15 cellular contexts compared by ENCODE assay signal in the genomic region with DNA sequence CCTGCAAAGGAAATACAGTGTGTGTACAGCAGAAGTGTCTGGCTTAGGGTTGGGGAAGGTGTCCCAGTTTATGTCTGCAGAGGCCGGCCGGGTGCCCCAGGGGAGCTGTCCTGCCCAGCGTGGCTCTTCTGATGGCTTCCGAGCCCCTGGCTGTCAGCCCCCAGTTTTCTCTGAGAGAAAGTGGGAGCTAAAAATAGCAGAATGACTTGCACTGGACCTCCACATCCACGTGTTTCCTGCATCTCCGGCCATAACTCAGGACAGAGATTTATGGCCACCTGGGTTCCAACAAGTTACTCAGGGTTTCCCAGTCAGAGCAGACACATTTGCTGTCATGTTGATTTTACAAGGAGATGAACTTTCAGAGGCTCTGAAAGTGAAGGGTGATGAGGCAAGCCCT.
DNase-seq lines count a peak whose midpoint lies in the region; ATAC-seq, FAIRE-seq and TF ChIP-seq lines count a peak whose summit lies in the region.
"Had no signal": no experiment of that assay in that cellular context is flagged by ENCODE, and none has a peak within 500 bp of the region (broad histone marks: within the 10 kb centered on the region; RNA-seq: fewer than 3 reads in every experiment).

No MANE protein-coding gene starts in this region.

- H3K79me2 ChIP-seq in GM23338 (replicated peaks; ENCODE audit: insufficient read depth) (no peaks in the 10 kb centered on the region), astrocyte (ENCODE audit: insufficient read depth, low read length) (no peaks in the 10 kb centered on the region)

- TF ChIP-seq CTCF in GM23338 (conservative IDR thresholded peaks at IDR 0.05; ENCODE audit: low read depth in 2 of 2) (no peak), astrocyte (IDR thresholded peaks at IDR 0.05; ENCODE audit: insufficient read depth, low read depth, low read length) (no peak), lower leg skin (IDR thresholded peaks at IDR 0.05) (no peak)

- H3K27me3 Mint-ChIP-seq in GM23338 (ENCODE audit: insufficient read depth, low read depth, poor library complexity) = peaks cover 11% of the 10 kb centered on the region
- peaks cover 2% of the 10 kb centered on the region for H3K27me3 Mint-ChIP-seq in astrocyte (ENCODE audit: low read depth, unreplicated experiment)

- H3K36me3 ChIP-seq in GM23338 (ENCODE audit: insufficient read depth) = no peaks in the 10 kb centered on the region
- no peaks in the 10 kb centered on the region for H3K36me3 ChIP-seq in astrocyte (ENCODE audit: insufficient read depth, low read length)
- no peaks in the 10 kb centered on the region for H3K36me3 ChIP-seq in iPS-18a (ENCODE audit: control insufficient read depth, low read depth, low read length)

- ATAC-seq in GM23338 (no peak), HG03342 (IDR thresholded peaks at IDR 0.05; ENCODE audit: unreplicated experiment) (no peak)
- ATAC-seq: activated CD8-positive, alpha-beta T cell treated with anti-CD3 and anti-CD28 coated beads, Interleukin-2, amount 10 ng/mL, durations not matched to agents 7 days and 5 days had no signal

- H3K36me3 Mint-ChIP-seq in GM23338 (ENCODE audit: low read depth) = no peaks in the 10 kb centered on the region
- H3K36me3 Mint-ChIP-seq in astrocyte (ENCODE audit: low read depth, unreplicated experiment) = peaks cover 9% of the 10 kb centered on the region

- H4K20me1 ChIP-seq in GM23338 (replicated peaks; ENCODE audit: insufficient read depth) (no peaks in the 10 kb centered on the region), astrocyte (ENCODE audit: insufficient read depth, low read length) (no peaks in the 10 kb centered on the region)

- no peak overlapping the region for H2AFZ ChIP-seq in GM23338
- H2AFZ ChIP-seq in astrocyte (ENCODE audit: low read depth, low read length) = peak overlapping the region; percentile 27

- no peaks in the 10 kb centered on the region for H3K9me3 ChIP-seq in astrocyte (ENCODE audit: insufficient read depth, low read depth, low read length)
- H3K9me3 ChIP-seq in iPS-18a (ENCODE audit: control insufficient read depth, low read depth, low read length) = no peaks in the 10 kb centered on the region

- no peak for DNase-seq in GM23338 (ENCODE audit: low spot score)
- DNase-seq in astrocyte (ENCODE audit: low read depth) = peak; percentile 28
- DNase-seq in retina = peak; percentile 53
- no peak for DNase-seq in GM19239 (ENCODE audit: insufficient read length, low spot score)
- no peak for DNase-seq in HuH-7.5 (ENCODE audit: low spot score)
- DNase-seq in lower leg skin (ENCODE audit: low spot score in 2 of 2) = no peak
- DNase-seq: activated CD8-positive, alpha-beta T cell treated with anti-CD3 and anti-CD28 coated beads, Interleukin-2, amount 10 ng/mL, durations not matched to agents 7 days and 5 days; activated naive CD4-positive, alpha-beta T cell; central memory CD4-positive, alpha-beta T cell; NCI-H1436 treated with DMSO at 0.1 percent for 48 hours; NCI-H510A treated with DMSO at 0.1 percent for 48 hours; stimulated activated CD4-positive, alpha-beta T cell treated with anti-CD3 and anti-CD28 coated beads, Interleukin-1b, Interleukin-23, amount 100 ng/mL, for 48 hours had no signal

- intact Hi-C loops in lower leg skin (cut with DNase I; ENCODE audit: low total_unique reads) = no loop called here

- H3K27ac Mint-ChIP-seq in GM23338 (peak overlapping the region; percentile 59; the same call in 1 of the 2 replicates), astrocyte (ENCODE audit: unreplicated experiment) (no peak overlapping the region)
- H3K27ac Mint-ChIP-seq: activated CD8-positive, alpha-beta T cell treated with anti-CD3 and anti-CD28 coated beads, Interleukin-2, amount 10 ng/mL, durations not matched to agents 7 days and 5 days; B cell had no signal

- TF ChIP-seq POLR2A in lower leg skin (IDR thresholded peaks at IDR 0.05) = no peak

- 3 to 9% methylated on average over 6 of the region's 6 CpGs for WGBS in lower leg skin, 2 donors

- H3K27ac ChIP-seq in GM23338 (ENCODE audit: low read depth) (peak overlapping the region; percentile 45; the same call in 1 of the 2 replicates), astrocyte (ENCODE audit: low read depth, low read length) (peak overlapping the region; percentile 54), iPS-18a (ENCODE audit: low read length) (no peak overlapping the region)

- no peak overlapping the region for H3K4me3 Mint-ChIP-seq in GM23338
- H3K4me3 Mint-ChIP-seq in astrocyte (ENCODE audit: unreplicated experiment) = no peak overlapping the region
- H3K4me3 Mint-ChIP-seq: activated CD8-positive, alpha-beta T cell treated with anti-CD3 and anti-CD28 coated beads, Interleukin-2, amount 10 ng/mL, durations not matched to agents 7 days and 5 days; B cell had no signal

- H3K4me1 ChIP-seq in GM23338 (ENCODE audit: insufficient read depth) (peaks cover 29% of the 10 kb centered on the region), astrocyte (ENCODE audit: insufficient read depth, low read length) (peaks cover 25% of the 10 kb centered on the region), iPS-18a (ENCODE audit: control insufficient read depth, low read depth, low read length) (peaks cover 25% of the 10 kb centered on the region)

- H3K9ac ChIP-seq in astrocyte (ENCODE audit: low read length) (peak overlapping the region; percentile 38), iPS-18a (ENCODE audit: low read length) (peak overlapping the region; percentile 54)

- FAIRE-seq in astrocyte (lab: Jason Lieb, UNC) = no peak
- FAIRE-seq in GM19239 (lab: Jason Lieb, UNC) = no peak

- H3K4me3 ChIP-seq in GM23338 (peak overlapping the region; percentile 26; the same call in 1 of the 2 replicates), astrocyte (ENCODE audit: insufficient read depth, low read depth, low read length) (no peak overlapping the region), iPS-18a (ENCODE audit: low read length) (peak overlapping the region; percentile 51), lower leg skin (ENCODE audit: low read depth, poor library complexity, severe bottlenecking) (no peak overlapping the region)

- peaks cover 50% of the 10 kb centered on the region for H3K4me1 Mint-ChIP-seq in GM23338
- peaks cover 24% of the 10 kb centered on the region for H3K4me1 Mint-ChIP-seq in astrocyte (ENCODE audit: low read depth, unreplicated experiment)
- H3K4me1 Mint-ChIP-seq: B cell had no signal

- H3K27me3 ChIP-seq in GM23338 (ENCODE audit: insufficient read depth) (no peaks in the 10 kb centered on the region), astrocyte (ENCODE audit: insufficient read depth, low read length) (no peaks in the 10 kb centered on the region), iPS-18a (ENCODE audit: control insufficient read depth, insufficient read depth, low read length) (no peaks in the 10 kb centered on the region)

- peak overlapping the region; percentile 42 for H3K4me2 ChIP-seq in GM23338
- H3K4me2 ChIP-seq in astrocyte (ENCODE audit: low read length) = peak overlapping the region; percentile 80

- no peaks in the 10 kb centered on the region for H3F3A ChIP-seq in GM23338 (replicated peaks; ENCODE audit: low read depth)

- H3K9me2 ChIP-seq in GM23338 (ENCODE audit: insufficient read depth) = no peaks in the 10 kb centered on the region

- no peaks in the 10 kb centered on the region; the same call in 2 of the 3 replicates for H3K9me3 Mint-ChIP-seq in GM23338
- H3K9me3 Mint-ChIP-seq in astrocyte (ENCODE audit: unreplicated experiment) = no peaks in the 10 kb centered on the region

TF ChIP-seq in GM23338, 12 proteins besides CTCF, POLR2A, EP300 and RAD21:
- no peak for TF ChIP-seq NANOG (IDR thresholded peaks at IDR 0.05; ENCODE audit: borderline replicate concordance)

Comparison
In these comparisons a context has a peak if more than half of its experiments do, and no peak if none do; other contexts are left out.
1. DNase-seq: peak in astrocyte (single experiment) and retina (single experiment); none in GM23338 (single experiment), GM19239 (single experiment), HuH-7.5 (single experiment) and lower leg skin (0 of 2).
2. H3K4me3 ChIP-seq: peak in GM23338 (single experiment) and iPS-18a (single experiment); none in astrocyte (single experiment) and lower leg skin (single experiment).